1 cellular context compared by ENCODE assay signal in genomic region chr14:54488646-54489317, GRCh38.
TF ChIP-seq lines count a peak whose summit lies in the region.

Gene GMFB (minus strand): TSS chr14:54488980. CDS start chr14:54488927, 53 bp downstream.

TF ChIP-seq in HepG2, 621 proteins besides CTCF, POLR2A, EP300 and RAD21 (continued from another document and continues in another):
- TF ChIP-seq, protein P1, sequence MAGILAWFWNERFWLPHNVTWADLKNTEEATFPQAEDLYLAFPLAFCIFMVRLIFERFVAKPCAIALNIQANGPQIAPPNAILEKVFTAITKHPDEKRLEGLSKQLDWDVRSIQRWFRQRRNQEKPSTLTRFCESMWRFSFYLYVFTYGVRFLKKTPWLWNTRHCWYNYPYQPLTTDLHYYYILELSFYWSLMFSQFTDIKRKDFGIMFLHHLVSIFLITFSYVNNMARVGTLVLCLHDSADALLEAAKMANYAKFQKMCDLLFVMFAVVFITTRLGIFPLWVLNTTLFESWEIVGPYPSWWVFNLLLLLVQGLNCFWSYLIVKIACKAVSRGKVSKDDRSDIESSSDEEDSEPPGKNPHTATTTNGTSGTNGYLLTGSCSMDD (CRISPR knock-in tag; IDR thresholded peaks at IDR 0.05) = no peak
- TF ChIP-seq RXRB (CRISPR knock-in tag; IDR thresholded peaks at IDR 0.05; ENCODE audit: borderline replicate concordance) (no peak), BRCA1 (CRISPR knock-in tag; IDR thresholded peaks at IDR 0.05) (no peak), KLF11 (CRISPR knock-in tag; IDR thresholded peaks at IDR 0.05) (no peak), ZNF18 (CRISPR knock-in tag; IDR thresholded peaks at IDR 0.05; ENCODE audit: insufficient replicate concordance) (no peak), ZNF235 (CRISPR knock-in tag; IDR thresholded peaks at IDR 0.05; ENCODE audit: borderline replicate concordance) (peak; percentile 86; the same call in 1 of the 2 replicates), NONO (IDR thresholded peaks at IDR 0.05) (no peak), NONO (CRISPR knock-in tag; conservative IDR thresholded peaks at IDR 0.05) (peak; percentile 84), SMC3 (IDR thresholded peaks at IDR 0.05; ENCODE audit: low read length) (no peak), ZNF432 (CRISPR knock-in tag; IDR thresholded peaks at IDR 0.05; ENCODE audit: borderline replicate concordance) (no peak), MAFF (IDR thresholded peaks at IDR 0.05; ENCODE audit: low read depth, low read length) (no peak), SAFB2 (CRISPR knock-in tag; IDR thresholded peaks at IDR 0.05; ENCODE audit: borderline replicate concordance, low read depth) (no peak), AHR (CRISPR knock-in tag; IDR thresholded peaks at IDR 0.05) (no peak), ZNF468 (CRISPR knock-in tag; IDR thresholded peaks at IDR 0.05) (no peak), GATA4 (IDR thresholded peaks at IDR 0.05; ENCODE audit: borderline replicate concordance, low read depth) (no peak), SOX13 (IDR thresholded peaks at IDR 0.05) (no peak), SOX13 (CRISPR knock-in tag; conservative IDR thresholded peaks at IDR 0.05 in 1 of 2, IDR thresholded peaks at IDR 0.05 in 1 of 2) (peak in 1 of 2 experiments; percentile 57; a peak in 1 of 4 replicates), ZNF451 (CRISPR knock-in tag; IDR thresholded peaks at IDR 0.05) (0 out of 2 replicates have a peak, but pooled peaks have one; percentile 55), JUNB (CRISPR knock-in tag; IDR thresholded peaks at IDR 0.05; ENCODE audit: borderline replicate concordance) (no peak), FOSL1 (CRISPR knock-in tag; IDR thresholded peaks at IDR 0.05; ENCODE audit: borderline replicate concordance) (no peak), ZNF101 (CRISPR knock-in tag; IDR thresholded peaks at IDR 0.05; ENCODE audit: borderline replicate concordance, low read depth) (no peak), MBD4 (IDR thresholded peaks at IDR 0.05; ENCODE audit: borderline replicate concordance, low read length) (no peak), ZBTB7A (CRISPR knock-in tag; IDR thresholded peaks at IDR 0.05) (no peak), ZNF12 (CRISPR knock-in tag; IDR thresholded peaks at IDR 0.05) (no peak), ARID2 (CRISPR knock-in tag; IDR thresholded peaks at IDR 0.05; ENCODE audit: borderline replicate concordance) (no peak), KDM3A (CRISPR knock-in tag; IDR thresholded peaks at IDR 0.05; ENCODE audit: low read depth) (peak; percentile 80; the same call in 1 of the 2 replicates), ZNF441 (CRISPR knock-in tag; IDR thresholded peaks at IDR 0.05; ENCODE audit: borderline replicate concordance) (no peak; the same call in 1 of the 2 replicates), GATAD1 (CRISPR knock-in tag; IDR thresholded peaks at IDR 0.05) (peak; percentile 75), ZNF30 (CRISPR knock-in tag; IDR thresholded peaks at IDR 0.05) (0 out of 2 replicates have a peak, but pooled peaks have one; percentile 67), TRAFD1 (CRISPR knock-in tag; IDR thresholded peaks at IDR 0.05; ENCODE audit: borderline replicate concordance) (no peak), ZKSCAN8 (CRISPR knock-in tag; IDR thresholded peaks at IDR 0.05; ENCODE audit: borderline replicate concordance) (peak; percentile 66; the same call in 1 of the 2 replicates), PRDM4 (CRISPR knock-in tag; IDR thresholded peaks at IDR 0.05; ENCODE audit: borderline replicate concordance) (no peak), ZNF788 (CRISPR knock-in tag; IDR thresholded peaks at IDR 0.05; ENCODE audit: borderline replicate concordance) (peak; percentile 75), SP5 (CRISPR knock-in tag; IDR thresholded peaks at IDR 0.05; ENCODE audit: borderline replicate concordance, low read depth) (no peak), ZNF724P (CRISPR knock-in tag; IDR thresholded peaks at IDR 0.05; ENCODE audit: borderline replicate concordance) (no peak), ZNF232 (CRISPR knock-in tag; IDR thresholded peaks at IDR 0.05; ENCODE audit: borderline replicate concordance) (no peak), KAT2B (IDR thresholded peaks at IDR 0.05; ENCODE audit: borderline replicate concordance, low read depth, low read length) (no peak), ZFP36 (IDR thresholded peaks at IDR 0.05; ENCODE audit: borderline replicate concordance, low read depth, low read length, partially characterized antibody) (no peak), TOPORS (CRISPR knock-in tag; IDR thresholded peaks at IDR 0.05) (no peak), FOXK1 (CRISPR knock-in tag; IDR thresholded peaks at IDR 0.05; ENCODE audit: borderline replicate concordance, low read depth) (0 out of 2 replicates have a peak, but pooled peaks have one; percentile 49), IRF2 (CRISPR knock-in tag; IDR thresholded peaks at IDR 0.05) (peak; percentile 69), ZNF253 (CRISPR knock-in tag; IDR thresholded peaks at IDR 0.05; ENCODE audit: borderline replicate concordance) (peak; percentile 55; the same call in 1 of the 2 replicates), CCAR2 (optimal IDR thresholded peaks at IDR 0.05; ENCODE audit: low read depth, low read length) (no peak), ZFP36L2 (CRISPR knock-in tag; IDR thresholded peaks at IDR 0.05) (no peak), CREBL2 (CRISPR knock-in tag; IDR thresholded peaks at IDR 0.05; ENCODE audit: borderline replicate concordance) (no peak), TEAD2 (CRISPR knock-in tag; IDR thresholded peaks at IDR 0.05) (no peak), DBP (CRISPR knock-in tag; IDR thresholded peaks at IDR 0.05; ENCODE audit: not compliant biosample characterization) (no peak), ZBTB3 (CRISPR knock-in tag; IDR thresholded peaks at IDR 0.05; ENCODE audit: borderline replicate concordance, low read depth) (no peak)
- TF ChIP-seq, protein P2, sequence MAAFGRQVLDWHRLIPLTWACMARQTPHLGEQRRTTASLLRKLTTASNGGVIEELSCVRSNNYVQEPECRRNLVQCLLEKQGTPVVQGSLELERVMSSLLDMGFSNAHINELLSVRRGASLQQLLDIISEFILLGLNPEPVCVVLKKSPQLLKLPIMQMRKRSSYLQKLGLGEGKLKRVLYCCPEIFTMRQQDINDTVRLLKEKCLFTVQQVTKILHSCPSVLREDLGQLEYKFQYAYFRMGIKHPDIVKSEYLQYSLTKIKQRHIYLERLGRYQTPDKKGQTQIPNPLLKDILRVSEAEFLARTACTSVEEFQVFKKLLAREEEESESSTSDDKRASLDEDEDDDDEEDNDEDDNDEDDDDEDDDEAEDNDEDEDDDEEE (CRISPR knock-in tag; IDR thresholded peaks at IDR 0.05) = peak; percentile 82; the same call in 1 of the 2 replicates
- TF ChIP-seq, protein P3, sequence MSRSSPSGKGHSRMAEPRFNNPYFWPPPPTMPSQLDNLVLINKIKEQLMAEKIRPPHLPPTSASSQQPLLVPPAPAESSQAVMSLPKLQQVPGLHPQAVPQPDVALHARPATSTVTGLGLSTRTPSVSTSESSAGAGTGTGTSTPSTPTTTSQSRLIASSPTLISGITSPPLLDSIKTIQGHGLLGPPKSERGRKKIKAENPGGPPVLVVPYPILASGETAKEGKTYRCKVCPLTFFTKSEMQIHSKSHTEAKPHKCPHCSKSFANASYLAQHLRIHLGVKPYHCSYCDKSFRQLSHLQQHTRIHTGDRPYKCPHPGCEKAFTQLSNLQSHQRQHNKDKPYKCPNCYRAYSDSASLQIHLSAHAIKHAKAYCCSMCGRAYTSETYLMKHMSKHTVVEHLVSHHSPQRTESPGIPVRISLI (CRISPR knock-in tag; IDR thresholded peaks at IDR 0.05; ENCODE audit: borderline replicate concordance) = peak; percentile 99
- TF ChIP-seq, protein P4, sequence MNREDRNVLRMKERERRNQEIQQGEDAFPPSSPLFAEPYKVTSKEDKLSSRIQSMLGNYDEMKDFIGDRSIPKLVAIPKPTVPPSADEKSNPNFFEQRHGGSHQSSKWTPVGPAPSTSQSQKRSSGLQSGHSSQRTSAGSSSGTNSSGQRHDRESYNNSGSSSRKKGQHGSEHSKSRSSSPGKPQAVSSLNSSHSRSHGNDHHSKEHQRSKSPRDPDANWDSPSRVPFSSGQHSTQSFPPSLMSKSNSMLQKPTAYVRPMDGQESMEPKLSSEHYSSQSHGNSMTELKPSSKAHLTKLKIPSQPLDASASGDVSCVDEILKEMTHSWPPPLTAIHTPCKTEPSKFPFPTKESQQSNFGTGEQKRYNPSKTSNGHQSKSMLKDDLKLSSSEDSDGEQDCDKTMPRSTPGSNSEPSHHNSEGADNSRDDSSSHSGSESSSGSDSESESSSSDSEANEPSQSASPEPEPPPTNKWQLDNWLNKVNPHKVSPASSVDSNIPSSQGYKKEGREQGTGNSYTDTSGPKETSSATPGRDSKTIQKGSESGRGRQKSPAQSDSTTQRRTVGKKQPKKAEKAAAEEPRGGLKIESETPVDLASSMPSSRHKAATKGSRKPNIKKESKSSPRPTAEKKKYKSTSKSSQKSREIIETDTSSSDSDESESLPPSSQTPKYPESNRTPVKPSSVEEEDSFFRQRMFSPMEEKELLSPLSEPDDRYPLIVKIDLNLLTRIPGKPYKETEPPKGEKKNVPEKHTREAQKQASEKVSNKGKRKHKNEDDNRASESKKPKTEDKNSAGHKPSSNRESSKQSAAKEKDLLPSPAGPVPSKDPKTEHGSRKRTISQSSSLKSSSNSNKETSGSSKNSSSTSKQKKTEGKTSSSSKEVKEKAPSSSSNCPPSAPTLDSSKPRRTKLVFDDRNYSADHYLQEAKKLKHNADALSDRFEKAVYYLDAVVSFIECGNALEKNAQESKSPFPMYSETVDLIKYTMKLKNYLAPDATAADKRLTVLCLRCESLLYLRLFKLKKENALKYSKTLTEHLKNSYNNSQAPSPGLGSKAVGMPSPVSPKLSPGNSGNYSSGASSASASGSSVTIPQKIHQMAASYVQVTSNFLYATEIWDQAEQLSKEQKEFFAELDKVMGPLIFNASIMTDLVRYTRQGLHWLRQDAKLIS (CRISPR knock-in tag; IDR thresholded peaks at IDR 0.05) = no peak
- TF ChIP-seq, protein P5, sequence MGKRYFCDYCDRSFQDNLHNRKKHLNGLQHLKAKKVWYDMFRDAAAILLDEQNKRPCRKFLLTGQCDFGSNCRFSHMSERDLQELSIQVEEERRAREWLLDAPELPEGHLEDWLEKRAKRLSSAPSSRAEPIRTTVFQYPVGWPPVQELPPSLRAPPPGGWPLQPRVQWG (CRISPR knock-in tag; IDR thresholded peaks at IDR 0.05; ENCODE audit: borderline replicate concordance, low read depth) = no peak
- TF ChIP-seq, protein P6, sequence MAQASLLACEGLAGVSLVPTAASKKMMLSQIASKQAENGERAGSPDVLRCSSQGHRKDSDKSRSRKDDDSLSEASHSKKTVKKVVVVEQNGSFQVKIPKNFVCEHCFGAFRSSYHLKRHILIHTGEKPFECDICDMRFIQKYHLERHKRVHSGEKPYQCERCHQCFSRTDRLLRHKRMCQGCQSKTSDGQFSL (CRISPR knock-in tag; IDR thresholded peaks at IDR 0.05) = no peak
- TF ChIP-seq, protein P7, sequence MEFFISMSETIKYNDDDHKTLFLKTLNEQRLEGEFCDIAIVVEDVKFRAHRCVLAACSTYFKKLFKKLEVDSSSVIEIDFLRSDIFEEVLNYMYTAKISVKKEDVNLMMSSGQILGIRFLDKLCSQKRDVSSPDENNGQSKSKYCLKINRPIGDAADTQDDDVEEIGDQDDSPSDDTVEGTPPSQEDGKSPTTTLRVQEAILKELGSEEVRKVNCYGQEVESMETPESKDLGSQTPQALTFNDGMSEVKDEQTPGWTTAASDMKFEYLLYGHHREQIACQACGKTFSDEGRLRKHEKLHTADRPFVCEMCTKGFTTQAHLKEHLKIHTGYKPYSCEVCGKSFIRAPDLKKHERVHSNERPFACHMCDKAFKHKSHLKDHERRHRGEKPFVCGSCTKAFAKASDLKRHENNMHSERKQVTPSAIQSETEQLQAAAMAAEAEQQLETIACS (CRISPR knock-in tag; IDR thresholded peaks at IDR 0.05) = no peak
